Comparison of ENCODE assay signal across 27 cellular contexts in genomic region chr9:32010322-32010721, GRCh38.
"Had no signal": no experiment of that assay in that cellular context is flagged by ENCODE, and none has a peak within 500 bp of the region (broad histone marks: within the 10 kb centered on the region; RNA-seq: fewer than 3 reads in every experiment).

No MANE protein-coding gene starts in this region.

- H3K9ac ChIP-seq: neural progenitor cell had no signal

- H3K36me3 ChIP-seq: breast epithelium, esophagus squamous epithelium, left ventricle myocardium inferior, neural progenitor cell, right atrium auricular region, thoracic aorta, uterus had no signal

- H3K27me3 ChIP-seq: breast epithelium, esophagus squamous epithelium, neural progenitor cell, right atrium auricular region, uterus had no signal

- FAIRE-seq: colon, endometrium, islet of Langerhans had no signal

- H3K27ac ChIP-seq: breast epithelium, epithelial cell of prostate, esophagus squamous epithelium, left ventricle myocardium inferior, neural progenitor cell, right atrium auricular region, thoracic aorta, uterus had no signal

- H3K9me3 ChIP-seq: breast epithelium, esophagus squamous epithelium, right atrium auricular region, thoracic aorta, uterus had no signal

- H3K4me1 ChIP-seq: breast epithelium, esophagus squamous epithelium, left ventricle myocardium inferior, neural progenitor cell, right atrium auricular region, uterus had no signal

- H3K4me2 ChIP-seq: neural progenitor cell had no signal

- H3K4me3 ChIP-seq: breast epithelium, esophagus squamous epithelium, left ventricle myocardium inferior, neural progenitor cell, right atrium auricular region, thoracic aorta, uterus had no signal

- DNase-seq: activated B cell treated with CpG ODN at 0.5 μM for 24 hours; activated CD4-positive, alpha-beta T cell treated with anti-CD3 and anti-CD28 coated beads, Interleukin-2, amount 50 U/mL, for 1 hour; activated CD8-positive, alpha-beta T cell treated with anti-CD3 and anti-CD28 coated beads for 36 hours; activated naive CD8-positive, alpha-beta T cell treated with anti-CD3 and anti-CD28 coated beads, Interleukin-2, amount 50 U/mL, for 24 hours; activated T-cell treated with anti-CD3 and anti-CD28 coated beads, Interleukin-2, amount 50 U/mL, for 48 hours; amygdala; dermis blood vessel endothelial cell; effector CD4-positive, alpha-beta T cell; esophagus squamous epithelium; foreskin melanocyte; left ventricle myocardium inferior; mammary epithelial cell; naive thymus-derived CD4-positive, alpha-beta T cell; stimulated activated CD4-positive, alpha-beta T cell treated with anti-CD3 and anti-CD28 coated beads, Interleukin-15, amount 100 ng/mL, for 24 hours; stimulated activated CD4-positive, alpha-beta T cell treated with anti-CD3 and anti-CD28 coated beads, Interleukin-2, amount 100 ng/mL, for 24 hours; stimulated activated naive CD4-positive, alpha-beta T cell treated with Interleukin-2 at 50 U/mL for 16 hours; T-helper 2 cell; trophoblast cell; uterus had no signal

- H2AFZ ChIP-seq: neural progenitor cell had no signal

- ATAC-seq: activated CD8-positive, alpha-beta T cell treated with anti-CD3 and anti-CD28 coated beads for 36 hours; naive thymus-derived CD4-positive, alpha-beta T cell had no signal
